In genomic region chr6:27238010-27238983, GRCh38 we compare ENCODE assay signal across 9 cellular contexts. TPM values are rescaled to one million over a fixed set of nuclear protein-coding genes. Genes with fewer than 3 reads are reported as not detected.
DNase-seq lines count a peak whose midpoint lies in the region; ATAC-seq, FAIRE-seq and TF ChIP-seq lines count a peak whose summit lies in the region.
"Had no signal": no experiment of that assay in that cellular context is flagged by ENCODE, and none has a peak within 500 bp of the region (broad histone marks: within the 10 kb centered on the region; RNA-seq: fewer than 3 reads in every experiment).

No MANE protein-coding gene starts in this region.

- peak overlapping the region; percentile 82 for H3K27ac ChIP-seq in 22Rv1

- TF ChIP-seq CTCF in 22Rv1 (IDR thresholded peaks at IDR 0.05), result peak; percentile 28
- TF ChIP-seq CTCF in GM13976 (IDR thresholded peaks at IDR 0.05; ENCODE audit: borderline replicate concordance, control extremely low read depth, extremely low read depth, insufficient read depth, missing control alignments), result peak; percentile 13

- peaks cover 5% of the 10 kb centered on the region for H3K9me3 Mint-ChIP-seq in activated T-helper 2 cell treated with anti-CD3 and anti-CD28 coated beads, Interferon-gamma antibody, Interleukin-2, Interleukin-4, amounts not matched to agents 10 μg/mL and 5 μg/mL and 100 μg/mL, durations not matched to agents 14 hours and 24 hours and 36 hours

- H3K27ac Mint-ChIP-seq in activated T-helper 2 cell treated with anti-CD3 and anti-CD28 coated beads, Interferon-gamma antibody, Interleukin-2, Interleukin-4, amounts not matched to agents 10 μg/mL and 5 μg/mL and 100 μg/mL, durations not matched to agents 14 hours and 24 hours and 36 hours, result peak overlapping the region; percentile 10

- peak overlapping the region; percentile 54 for H3K4me3 ChIP-seq in iPS-18c (ENCODE audit: insufficient read depth, low read depth, low read length)

- H3K9me3 ChIP-seq in iPS-18c (ENCODE audit: control insufficient read depth, insufficient read depth, low read length), result no peaks in the 10 kb centered on the region

- in situ Hi-C loops in GM13976 (cut with MboI; ENCODE audit: low sequenced_read_pairs, unreplicated experiment), result no loop called here

- H3K4me3 Mint-ChIP-seq in activated T-helper 2 cell treated with anti-CD3 and anti-CD28 coated beads, Interferon-gamma antibody, Interleukin-2, Interleukin-4, amounts not matched to agents 10 μg/mL and 5 μg/mL and 100 μg/mL, durations not matched to agents 14 hours and 24 hours and 36 hours (ENCODE audit: low read depth), result peak overlapping the region; percentile 70

- no peaks in the 10 kb centered on the region for H3K36me3 Mint-ChIP-seq in activated T-helper 2 cell treated with anti-CD3 and anti-CD28 coated beads, Interferon-gamma antibody, Interleukin-2, Interleukin-4, amounts not matched to agents 10 μg/mL and 5 μg/mL and 100 μg/mL, durations not matched to agents 14 hours and 24 hours and 36 hours (ENCODE audit: low read depth)

- no peak for ATAC-seq in HG03135 (IDR thresholded peaks at IDR 0.05; ENCODE audit: unreplicated experiment)

- peaks cover 65% of the 10 kb centered on the region for H3K27me3 Mint-ChIP-seq in activated T-helper 2 cell treated with anti-CD3 and anti-CD28 coated beads, Interferon-gamma antibody, Interleukin-2, Interleukin-4, amounts not matched to agents 10 μg/mL and 5 μg/mL and 100 μg/mL, durations not matched to agents 14 hours and 24 hours and 36 hours (ENCODE audit: low read depth)

- intact Hi-C loops in activated T-helper 2 cell treated with anti-CD3 and anti-CD28 coated beads, Interferon-gamma antibody, Interleukin-2, Interleukin-4, amounts not matched to agents 10 μg/mL and 5 μg/mL and 100 μg/mL, durations not matched to agents 14 hours and 24 hours and 36 hours (cut with micrococcal nuclease), result loop anchor here (5.0 to 10.0 kb wide), 2 partner anchors 47 to 434 kb away; no protein-coding TSS in a partner anchor

- peaks cover 27% of the 10 kb centered on the region for H3K4me1 Mint-ChIP-seq in activated T-helper 2 cell treated with anti-CD3 and anti-CD28 coated beads, Interferon-gamma antibody, Interleukin-2, Interleukin-4, amounts not matched to agents 10 μg/mL and 5 μg/mL and 100 μg/mL, durations not matched to agents 14 hours and 24 hours and 36 hours (ENCODE audit: low read depth)

- DNase-seq in GM13976 (ENCODE audit: low spot score) (no peak), DMS153 (lab: John Stamatoyannopoulos, UW) (no peak), RCC 7860 (ENCODE audit: low spot score) (no peak), SIG-M5 (lab: John Stamatoyannopoulos, UW) (no peak)
- DNase-seq in activated T-helper 2 cell treated with anti-CD3 and anti-CD28 coated beads, Interferon-gamma antibody, Interleukin-2, Interleukin-4, amounts not matched to agents 10 μg/mL and 5 μg/mL and 100 μg/mL, durations not matched to agents 14 hours and 24 hours and 36 hours (ENCODE audit: low spot score), result no peak
- DNase-seq: NCI-H345 had no signal

- no peak for FAIRE-seq in RCC 7860 (lab: Jason Lieb, UNC)

RNA-seq across cellular contexts. Expression of gene PRSS16, which starts 9.2 kb away (rescaled TPM):
- 0.55 and 0.57 TPM in 2 replicates for total RNA-seq in activated T-helper 2 cell treated with anti-CD3 and anti-CD28 coated beads, Interferon-gamma antibody, Interleukin-2, Interleukin-4, amounts not matched to agents 10 μg/mL and 5 μg/mL and 100 μg/mL, durations not matched to agents 14 hours and 24 hours and 36 hours
